Comparison of ENCODE assay signal across 1 cellular context in genomic region chr22:23750374-23750743, GRCh38.
TF ChIP-seq lines count a peak whose summit lies in the region.

No MANE protein-coding gene starts in this region.

TF ChIP-seq in HCT116, 20 proteins besides CTCF, POLR2A, EP300 and RAD21 (continued from another document):
- TF ChIP-seq, protein P1, sequence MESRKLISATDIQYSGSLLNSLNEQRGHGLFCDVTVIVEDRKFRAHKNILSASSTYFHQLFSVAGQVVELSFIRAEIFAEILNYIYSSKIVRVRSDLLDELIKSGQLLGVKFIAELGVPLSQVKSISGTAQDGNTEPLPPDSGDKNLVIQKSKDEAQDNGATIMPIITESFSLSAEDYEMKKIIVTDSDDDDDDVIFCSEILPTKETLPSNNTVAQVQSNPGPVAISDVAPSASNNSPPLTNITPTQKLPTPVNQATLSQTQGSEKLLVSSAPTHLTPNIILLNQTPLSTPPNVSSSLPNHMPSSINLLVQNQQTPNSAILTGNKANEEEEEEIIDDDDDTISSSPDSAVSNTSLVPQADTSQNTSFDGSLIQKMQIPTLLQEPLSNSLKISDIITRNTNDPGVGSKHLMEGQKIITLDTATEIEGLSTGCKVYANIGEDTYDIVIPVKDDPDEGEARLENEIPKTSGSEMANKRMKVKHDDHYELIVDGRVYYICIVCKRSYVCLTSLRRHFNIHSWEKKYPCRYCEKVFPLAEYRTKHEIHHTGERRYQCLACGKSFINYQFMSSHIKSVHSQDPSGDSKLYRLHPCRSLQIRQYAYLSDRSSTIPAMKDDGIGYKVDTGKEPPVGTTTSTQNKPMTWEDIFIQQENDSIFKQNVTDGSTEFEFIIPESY (IDR thresholded peaks at IDR 0.05; ENCODE audit: extremely low read depth, insufficient replicate concordance, low read length), result no peak
- no peak for TF ChIP-seq POLR2AphosphoS5 (IDR thresholded peaks at IDR 0.05; ENCODE audit: low read depth, low read length)
